ENCODE assay signal across 8 cellular contexts in genomic region chr20:19758888-19759331, GRCh38. TPM values are rescaled to one million over a fixed set of nuclear protein-coding genes. Genes with fewer than 3 reads are reported as not detected.
DNase-seq lines count a peak whose midpoint lies in the region; ATAC-seq and TF ChIP-seq lines count a peak whose summit lies in the region.

No MANE protein-coding gene starts in this region.

- peak; percentile 53 for DNase-seq in H4 (ENCODE audit: low spot score)
- DNase-seq in WTC11 (ENCODE audit: low spot score): peak; percentile 69
- peak; percentile 89 for DNase-seq in left cardiac atrium
- peak; percentile 41 for DNase-seq in pons (ENCODE audit: low spot score)
- no peak for DNase-seq in activated naive CD4-positive, alpha-beta T cell treated with anti-CD3 and anti-CD28 coated beads for 36 hours
- no peak for DNase-seq in activated T-helper 2 cell treated with anti-CD3 and anti-CD28 coated beads, Interferon-gamma antibody, Interleukin-2, Interleukin-4, amounts not matched to agents 10 μg/mL and 5 μg/mL and 100 μg/mL, durations not matched to agents 14 hours and 24 hours and 36 hours (ENCODE audit: low spot score)
- no peak for DNase-seq in SHP77 (lab: John Stamatoyannopoulos, UW)

- peaks cover 14% of the 10 kb centered on the region for H3K4me1 Mint-ChIP-seq in WTC11
- no peaks in the 10 kb centered on the region for H3K4me1 Mint-ChIP-seq in activated naive CD4-positive, alpha-beta T cell treated with anti-CD3 and anti-CD28 coated beads for 36 hours (ENCODE audit: low read depth)
- H3K4me1 Mint-ChIP-seq in activated T-helper 2 cell treated with anti-CD3 and anti-CD28 coated beads, Interferon-gamma antibody, Interleukin-2, Interleukin-4, amounts not matched to agents 10 μg/mL and 5 μg/mL and 100 μg/mL, durations not matched to agents 14 hours and 24 hours and 36 hours (ENCODE audit: low read depth): no peaks in the 10 kb centered on the region

- H3K27ac Mint-ChIP-seq in WTC11: no peak overlapping the region
- no peak overlapping the region for H3K27ac Mint-ChIP-seq in activated naive CD4-positive, alpha-beta T cell treated with anti-CD3 and anti-CD28 coated beads for 36 hours
- H3K27ac Mint-ChIP-seq in activated T-helper 2 cell treated with anti-CD3 and anti-CD28 coated beads, Interferon-gamma antibody, Interleukin-2, Interleukin-4, amounts not matched to agents 10 μg/mL and 5 μg/mL and 100 μg/mL, durations not matched to agents 14 hours and 24 hours and 36 hours: no peak overlapping the region

- H3K27me3 Mint-ChIP-seq in WTC11 (ENCODE audit: low read depth): peaks cover 51% of the 10 kb centered on the region
- peaks cover 32% of the 10 kb centered on the region for H3K27me3 Mint-ChIP-seq in activated naive CD4-positive, alpha-beta T cell treated with anti-CD3 and anti-CD28 coated beads for 36 hours (ENCODE audit: low read depth)
- H3K27me3 Mint-ChIP-seq in activated T-helper 2 cell treated with anti-CD3 and anti-CD28 coated beads, Interferon-gamma antibody, Interleukin-2, Interleukin-4, amounts not matched to agents 10 μg/mL and 5 μg/mL and 100 μg/mL, durations not matched to agents 14 hours and 24 hours and 36 hours (ENCODE audit: low read depth): peaks cover 39% of the 10 kb centered on the region

- intact Hi-C loops in left cardiac atrium (cut with DNase I): no loop called here
- intact Hi-C loops in activated naive CD4-positive, alpha-beta T cell treated with anti-CD3 and anti-CD28 coated beads for 36 hours (cut with micrococcal nuclease): no loop called here
- intact Hi-C loops in activated T-helper 2 cell treated with anti-CD3 and anti-CD28 coated beads, Interferon-gamma antibody, Interleukin-2, Interleukin-4, amounts not matched to agents 10 μg/mL and 5 μg/mL and 100 μg/mL, durations not matched to agents 14 hours and 24 hours and 36 hours (cut with micrococcal nuclease): no loop called here

- CTCF ChIA-PET in WTC11 (lab: Charles Lee): interaction anchor here (0.9 to 1.4 kb wide), 2 partner anchors 10 to 11 kb away, joined by 3 to 5 read pairs; no protein-coding TSS in a partner anchor
- CTCF ChIA-PET in activated naive CD4-positive, alpha-beta T cell treated with anti-CD3 and anti-CD28 coated beads for 36 hours (lab: Charles Lee): no interaction called here

- no peak for TF ChIP-seq CTCF in WTC11 (IDR thresholded peaks at IDR 0.05)

- H3K4me3 Mint-ChIP-seq in WTC11: peak overlapping the region; percentile 92
- H3K4me3 Mint-ChIP-seq in activated naive CD4-positive, alpha-beta T cell treated with anti-CD3 and anti-CD28 coated beads for 36 hours: no peak overlapping the region
- no peak overlapping the region for H3K4me3 Mint-ChIP-seq in activated T-helper 2 cell treated with anti-CD3 and anti-CD28 coated beads, Interferon-gamma antibody, Interleukin-2, Interleukin-4, amounts not matched to agents 10 μg/mL and 5 μg/mL and 100 μg/mL, durations not matched to agents 14 hours and 24 hours and 36 hours (ENCODE audit: low read depth)

- POLR2A ChIA-PET in WTC11 (lab: Charles Lee): interaction anchor here (0.6 to 1.6 kb wide), 3 partner anchors 14 to 128 kb away, joined by 3 to 5 read pairs (median 4); no protein-coding TSS in a partner anchor

- ATAC-seq in WTC11: peak; percentile 9
- peak; percentile 45 to 56 for ATAC-seq in left cardiac atrium
- ATAC-seq in GM21825 (IDR thresholded peaks at IDR 0.05; ENCODE audit: unreplicated experiment): no peak

- H3K36me3 Mint-ChIP-seq in WTC11: no peaks in the 10 kb centered on the region
- no peaks in the 10 kb centered on the region for H3K36me3 Mint-ChIP-seq in activated naive CD4-positive, alpha-beta T cell treated with anti-CD3 and anti-CD28 coated beads for 36 hours (ENCODE audit: low read depth)
- no peaks in the 10 kb centered on the region for H3K36me3 Mint-ChIP-seq in activated T-helper 2 cell treated with anti-CD3 and anti-CD28 coated beads, Interferon-gamma antibody, Interleukin-2, Interleukin-4, amounts not matched to agents 10 μg/mL and 5 μg/mL and 100 μg/mL, durations not matched to agents 14 hours and 24 hours and 36 hours (ENCODE audit: low read depth)

- no peaks in the 10 kb centered on the region for H3K9me3 Mint-ChIP-seq in WTC11
- no peaks in the 10 kb centered on the region for H3K9me3 Mint-ChIP-seq in activated naive CD4-positive, alpha-beta T cell treated with anti-CD3 and anti-CD28 coated beads for 36 hours
- no peaks in the 10 kb centered on the region for H3K9me3 Mint-ChIP-seq in activated T-helper 2 cell treated with anti-CD3 and anti-CD28 coated beads, Interferon-gamma antibody, Interleukin-2, Interleukin-4, amounts not matched to agents 10 μg/mL and 5 μg/mL and 100 μg/mL, durations not matched to agents 14 hours and 24 hours and 36 hours

TF ChIP-seq in WTC11, 78 proteins besides CTCF, POLR2A, EP300 and RAD21 (continues in another document):
- TF ChIP-seq FOXP4 (CRISPR knock-in tag; IDR thresholded peaks at IDR 0.05) (0 out of 2 replicates have a peak, but pooled peaks have one; percentile 4), TP53 (CRISPR knock-in tag; IDR thresholded peaks at IDR 0.05) (no peak), SOX15 (CRISPR knock-in tag; IDR thresholded peaks at IDR 0.05) (no peak), KAT7 (CRISPR knock-in tag; IDR thresholded peaks at IDR 0.05; ENCODE audit: borderline replicate concordance) (no peak), ZNF512 (CRISPR knock-in tag; IDR thresholded peaks at IDR 0.05; ENCODE audit: borderline replicate concordance) (no peak), ZNF138 (CRISPR knock-in tag; conservative IDR thresholded peaks at IDR 0.05) (0 out of 2 replicates have a peak, but pooled peaks have one; percentile 23), PRDM15 (CRISPR knock-in tag; IDR thresholded peaks at IDR 0.05) (no peak)

RNA-seq across cellular contexts. Expression of gene RIN2, which starts 0.9 kb away (rescaled TPM):
- total RNA-seq in H4 (2014; rRNA removed; shearing (Covaris generic)): 13.7 and 18.5 TPM in 2 replicates
- total RNA-seq in WTC11 (2021): 2.1 to 4.3 TPM (median 2.8 TPM) in 3 replicates
- 10 to 100 TPM; 43.9 to 50.1 TPM for total RNA-seq in left cardiac atrium
- total RNA-seq in activated naive CD4-positive, alpha-beta T cell treated with anti-CD3 and anti-CD28 coated beads for 36 hours: not detected
- total RNA-seq in activated T-helper 2 cell treated with anti-CD3 and anti-CD28 coated beads, Interferon-gamma antibody, Interleukin-2, Interleukin-4, amounts not matched to agents 10 μg/mL and 5 μg/mL and 100 μg/mL, durations not matched to agents 14 hours and 24 hours and 36 hours: not detected in 2 replicates

Comparison
In these comparisons a context has a peak if more than half of its experiments do, and no peak if none do; other contexts are left out.
1. DNase-seq: peak in H4 (single experiment), WTC11 (single experiment), left cardiac atrium (single experiment) and pons (single experiment); none in activated naive CD4-positive, alpha-beta T cell treated with anti-CD3 and anti-CD28 coated beads for 36 hours (single experiment), activated T-helper 2 cell treated with anti-CD3 and anti-CD28 coated beads, Interferon-gamma antibody, Interleukin-2, Interleukin-4, amounts not matched to agents 10 μg/mL and 5 μg/mL and 100 μg/mL, durations not matched to agents 14 hours and 24 hours and 36 hours (single experiment) and SHP77 (0 of 2).